Comparison of ENCODE assay signal across 9 cellular contexts in genomic region chr3:141305436-141305835, GRCh38.
DNase-seq lines count a peak whose midpoint lies in the region; ATAC-seq and TF ChIP-seq lines count a peak whose summit lies in the region.
"Had no signal": no experiment of that assay in that cellular context is flagged by ENCODE, and none has a peak within 500 bp of the region (broad histone marks: within the 10 kb centered on the region; RNA-seq: fewer than 3 reads in every experiment).

No MANE protein-coding gene starts in this region.

- H3K79me1 ChIP-seq in mesenchymal stem cell (replicated peaks; ENCODE audit: low read length, poor library complexity, severe bottlenecking) = no peaks in the 10 kb centered on the region

- H3K4ac ChIP-seq in mesenchymal stem cell (ENCODE audit: low read depth in 1 of 2, low read length in 2 of 2) = no peak overlapping the region

- no peaks in the 10 kb centered on the region; the same call in 1 of the 2 replicates for H3K27me3 Mint-ChIP-seq in HFFc6 (ENCODE audit: insufficient read depth)

- H3K36me3 ChIP-seq in WERI-Rb-1 (no peaks in the 10 kb centered on the region), mesenchymal stem cell (ENCODE audit: control insufficient read depth in 1 of 2, insufficient read depth in 2 of 2, low read depth in 1 of 2, low read length in 2 of 2) (no peaks in the 10 kb centered on the region)
- H3K36me3 ChIP-seq: BLaER1 had no signal

- no peak overlapping the region for H3K4me3 Mint-ChIP-seq in HFFc6

- no peak overlapping the region for H4K8ac ChIP-seq in mesenchymal stem cell (ENCODE audit: low read length)

- no peaks in the 10 kb centered on the region for H3K9me3 Mint-ChIP-seq in HFFc6

- H3K4me1 ChIP-seq in mesenchymal stem cell (ENCODE audit: control insufficient read depth, insufficient read depth, low read depth, low read length) = peaks cover 9% of the 10 kb centered on the region
- H3K4me1 ChIP-seq: BLaER1 had no signal

- H2BK120ac ChIP-seq in mesenchymal stem cell (ENCODE audit: low read depth, low read length) = no peak overlapping the region

- H3K27me3 ChIP-seq in WERI-Rb-1 (ENCODE audit: insufficient read depth, low read depth, severe bottlenecking) (no peaks in the 10 kb centered on the region), mesenchymal stem cell (ENCODE audit: control insufficient read depth in 1 of 2, insufficient read depth in 1 of 2, low read length in 2 of 2) (no peaks in the 10 kb centered on the region)
- H3K27me3 ChIP-seq: BLaER1 had no signal

- peaks cover 41% of the 10 kb centered on the region for H3K4me1 Mint-ChIP-seq in HFFc6 (ENCODE audit: low read depth)

- H3K18ac ChIP-seq in mesenchymal stem cell (ENCODE audit: low read depth in 1 of 2, low read length in 2 of 2) = no peak overlapping the region

- DNase-seq in NCI-H2171 treated with DMSO at 0.1 percent for 48 hours (lab: John Stamatoyannopoulos, UW) = peak; percentile 52
- no peak for DNase-seq in NCI-H2171 (lab: John Stamatoyannopoulos, UW)
- peak; percentile 71 for DNase-seq in HFFc6
- peak; percentile 35 for DNase-seq in WERI-Rb-1
- DNase-seq in mesenchymal stem cell = peak; percentile 58
- DNase-seq in stimulated activated CD4-positive, alpha-beta T cell treated with anti-CD3 and anti-CD28 coated beads, Interleukin-2, amount 100 ng/mL, for 24 hours = no peak
- no peak for DNase-seq in stimulated activated CD4-positive, alpha-beta T cell treated with anti-CD3 and anti-CD28 coated beads, Interleukin-12 subunit alpha, Interleukin-12 subunit beta, amount 100 ng/mL, for 4 hours

- H2AK5ac ChIP-seq in mesenchymal stem cell (ENCODE audit: low read length, severe bottlenecking) = no peak overlapping the region

- no peak overlapping the region for H4K91ac ChIP-seq in mesenchymal stem cell (ENCODE audit: low read length)

- no peak overlapping the region for H2BK15ac ChIP-seq in mesenchymal stem cell (ENCODE audit: low read depth, poor library complexity, severe bottlenecking)

- no peak overlapping the region for H3K27ac Mint-ChIP-seq in HFFc6

- H3K23ac ChIP-seq in mesenchymal stem cell (ENCODE audit: low read length in 2 of 2) = no peak overlapping the region

- no peak overlapping the region for H2BK5ac ChIP-seq in mesenchymal stem cell (ENCODE audit: low read depth, low read length, poor library complexity, severe bottlenecking)

- H3K14ac ChIP-seq in mesenchymal stem cell (ENCODE audit: low read length in 2 of 2) = no peak overlapping the region

- no peak overlapping the region for H3K9ac ChIP-seq in mesenchymal stem cell (ENCODE audit: low read length)
- H3K9ac ChIP-seq: BLaER1 had no signal

- no peak overlapping the region for H2BK12ac ChIP-seq in mesenchymal stem cell (ENCODE audit: low read length in 2 of 2)

- peak; percentile 65 for TF ChIP-seq CTCF in HFFc6 (IDR thresholded peaks at IDR 0.05)
- TF ChIP-seq CTCF in WERI-Rb-1 (IDR thresholded peaks at IDR 0.05; ENCODE audit: low read depth, low read length) = peak; percentile 25; the same call in 1 of the 2 replicates

- H3K4me2 ChIP-seq in mesenchymal stem cell (ENCODE audit: low read length, poor library complexity, severe bottlenecking) = no peak overlapping the region
- H3K4me2 ChIP-seq: BLaER1 had no signal

- no peak for ATAC-seq in GM19035 (IDR thresholded peaks at IDR 0.05; ENCODE audit: unreplicated experiment)

- no peak overlapping the region for H2AFZ ChIP-seq in mesenchymal stem cell (ENCODE audit: low read depth, low read length)

- H3K27ac ChIP-seq in WERI-Rb-1 (no peak overlapping the region), mesenchymal stem cell (ENCODE audit: low read length, poor library complexity, severe bottlenecking) (peak overlapping the region; percentile 76)
- H3K27ac ChIP-seq: BLaER1 had no signal

- H3K9me3 ChIP-seq in WERI-Rb-1 (ENCODE audit: severe bottlenecking) = peaks cover 5% of the 10 kb centered on the region
- H3K9me3 ChIP-seq in mesenchymal stem cell (ENCODE audit: control insufficient read depth, low read length) = no peaks in the 10 kb centered on the region
- H3K9me3 ChIP-seq: BLaER1 had no signal

- no peaks in the 10 kb centered on the region for H3K36me3 Mint-ChIP-seq in HFFc6 (ENCODE audit: low read depth)

- H3K4me3 ChIP-seq in WERI-Rb-1 (ENCODE audit: low read depth, low read length) = no peak overlapping the region
- no peak overlapping the region for H3K4me3 ChIP-seq in mesenchymal stem cell (ENCODE audit: insufficient read depth in 1 of 2, low read depth in 1 of 2, low read length in 2 of 2)
- H3K4me3 ChIP-seq: BLaER1 had no signal

Comparison
In these comparisons a context has a peak if more than half of its experiments do, and no peak if none do; other contexts are left out.
1. DNase-seq: peak in NCI-H2171 treated with DMSO at 0.1 percent for 48 hours (single experiment), HFFc6 (single experiment), WERI-Rb-1 (single experiment) and mesenchymal stem cell (single experiment); none in NCI-H2171 (single experiment), stimulated activated CD4-positive, alpha-beta T cell treated with anti-CD3 and anti-CD28 coated beads, Interleukin-2, amount 100 ng/mL, for 24 hours (0 of 2) and stimulated activated CD4-positive, alpha-beta T cell treated with anti-CD3 and anti-CD28 coated beads, Interleukin-12 subunit alpha, Interleukin-12 subunit beta, amount 100 ng/mL, for 4 hours (single experiment).